ENCODE assay signal across 8 cellular contexts in genomic region chr18:63161032-63161727, GRCh38.
DNase-seq lines count a peak whose midpoint lies in the region; ATAC-seq and TF ChIP-seq lines count a peak whose summit lies in the region.

No MANE protein-coding gene starts in this region.

- intact Hi-C loops in left ventricle myocardium inferior (cut with micrococcal nuclease) (no loop called here), left ventricle myocardium superior (cut with micrococcal nuclease) (no loop called here)

- H3K27me3 Mint-ChIP-seq in activated naive CD8-positive, alpha-beta T cell treated with anti-CD3 and anti-CD28 coated beads for 36 hours = no peaks in the 10 kb centered on the region

- TF ChIP-seq CTCF in left ventricle myocardium inferior (IDR thresholded peaks at IDR 0.05; ENCODE audit: borderline replicate concordance) = no peak

- peaks cover 63% of the 10 kb centered on the region for H3K36me3 Mint-ChIP-seq in activated naive CD8-positive, alpha-beta T cell treated with anti-CD3 and anti-CD28 coated beads for 36 hours

- H3K4me1 Mint-ChIP-seq in activated naive CD8-positive, alpha-beta T cell treated with anti-CD3 and anti-CD28 coated beads for 36 hours = peaks cover 92% of the 10 kb centered on the region

- H3K27ac Mint-ChIP-seq in activated naive CD8-positive, alpha-beta T cell treated with anti-CD3 and anti-CD28 coated beads for 36 hours = peak overlapping the region; percentile 98

- no peak for TF ChIP-seq POLR2A in erythroblast (IDR thresholded peaks at IDR 0.05; ENCODE audit: low read length)

- no peak for ATAC-seq in left ventricle myocardium superior
- peak; percentile 25 for ATAC-seq in HG03175 (IDR thresholded peaks at IDR 0.05; ENCODE audit: unreplicated experiment)

- peak overlapping the region; percentile 77 for H3K4me3 Mint-ChIP-seq in activated naive CD8-positive, alpha-beta T cell treated with anti-CD3 and anti-CD28 coated beads for 36 hours

- H3K27ac ChIP-seq in left ventricle myocardium inferior (replicated peaks) (peak overlapping the region; percentile 75), rectal smooth muscle tissue (ENCODE audit: low read depth, low read length) (peak overlapping the region; percentile 54)

- DNase-seq in left ventricle myocardium inferior (no peak), left ventricle myocardium superior (no peak), erythroblast (lab: John Stamatoyannopoulos, UW) (no peak), NCI-H1092 treated with DMSO at 0.1 percent for 48 hours (lab: John Stamatoyannopoulos, UW) (no peak)
- peak; percentile 51 for DNase-seq in activated naive CD8-positive, alpha-beta T cell treated with anti-CD3 and anti-CD28 coated beads for 36 hours
- DNase-seq in effector CD8-positive, alpha-beta T cell (lab: John Stamatoyannopoulos, UW) = no peak

- peaks cover 9% of the 10 kb centered on the region for H3K9me3 Mint-ChIP-seq in activated naive CD8-positive, alpha-beta T cell treated with anti-CD3 and anti-CD28 coated beads for 36 hours

- H3K4me3 ChIP-seq in left ventricle myocardium inferior = no peak overlapping the region
- peak overlapping the region; percentile 24 for H3K4me3 ChIP-seq in rectal smooth muscle tissue (ENCODE audit: low read length)

- H3K36me3 ChIP-seq in left ventricle myocardium inferior (no peaks in the 10 kb centered on the region), rectal smooth muscle tissue (ENCODE audit: control insufficient read depth, insufficient read depth, low read length) (no peaks in the 10 kb centered on the region)

- H3K27me3 ChIP-seq in left ventricle myocardium inferior (ENCODE audit: low read depth) (no peaks in the 10 kb centered on the region), rectal smooth muscle tissue (ENCODE audit: control insufficient read depth, insufficient read depth, low read length) (no peaks in the 10 kb centered on the region)

- H3K9ac ChIP-seq in rectal smooth muscle tissue (ENCODE audit: low read length) = no peak overlapping the region

- H3K4me1 ChIP-seq in left ventricle myocardium inferior (peaks cover 31% of the 10 kb centered on the region), rectal smooth muscle tissue (ENCODE audit: control insufficient read depth, insufficient read depth, low read length) (peaks cover 9% of the 10 kb centered on the region)

- no peaks in the 10 kb centered on the region for H3K9me3 ChIP-seq in left ventricle myocardium inferior (replicated peaks)
